8 cellular contexts compared by ENCODE assay signal in genomic region chr4:73257242-73257994, GRCh38. TPM values are rescaled to one million over a fixed set of nuclear protein-coding genes. Genes with fewer than 3 reads are reported as not detected.
DNase-seq lines count a peak whose midpoint lies in the region; ATAC-seq and TF ChIP-seq lines count a peak whose summit lies in the region.

No MANE protein-coding gene starts in this region.

- TF ChIP-seq CTCF in CD14-positive monocyte (IDR thresholded peaks at IDR 0.05) (peak; percentile 88), suprapubic skin (IDR thresholded peaks at IDR 0.05) (peak; percentile 54 to 56)

- DNase-seq in CD14-positive monocyte (ENCODE audit: low spot score) (peak; percentile 63), LoVo (ENCODE audit: low spot score) (peak; percentile 60), SHP77 (lab: John Stamatoyannopoulos, UW) (peak; percentile 59 to 65), germinal center (ENCODE audit: low spot score) (peak; percentile 47), non-pigmented ciliary epithelial cell (ENCODE audit: low read depth) (peak; percentile 50), suprapubic skin (ENCODE audit: low spot score in 2 of 2) (peak; percentile 81 to 83)
- DNase-seq in activated naive CD4-positive, alpha-beta T cell treated with anti-CD3 and anti-CD28 coated beads for 36 hours: peak; percentile 83

- CTCF ChIA-PET in activated naive CD4-positive, alpha-beta T cell treated with anti-CD3 and anti-CD28 coated beads for 36 hours (lab: Charles Lee): interaction anchor here (0.6 to 2.4 kb wide), 24 partner anchors 8 to 480 kb away, joined by 3 to 13 read pairs (median 4); partner anchors contain the start of gene COX18

- H3K4me3 ChIP-seq in suprapubic skin: peak overlapping the region; percentile 80

- peak; percentile 36 for ATAC-seq in GM21447 (IDR thresholded peaks at IDR 0.05; ENCODE audit: unreplicated experiment)

- no peaks in the 10 kb centered on the region for H3K36me3 ChIP-seq in suprapubic skin

- no peaks in the 10 kb centered on the region for H3K9me3 ChIP-seq in suprapubic skin

- H3K27me3 ChIP-seq in suprapubic skin: no peaks in the 10 kb centered on the region

- TF ChIP-seq EP300 in suprapubic skin (IDR thresholded peaks at IDR 0.05): no peak

- peaks cover 17 to 19% of the 10 kb centered on the region in 2 donors for H3K36me3 Mint-ChIP-seq in CD14-positive monocyte
- H3K36me3 Mint-ChIP-seq in activated naive CD4-positive, alpha-beta T cell treated with anti-CD3 and anti-CD28 coated beads for 36 hours (ENCODE audit: low read depth): peaks cover 28% of the 10 kb centered on the region

- peak overlapping the region; percentile 98 to 99 (median 99) for H3K27ac Mint-ChIP-seq in CD14-positive monocyte
- peak overlapping the region; percentile 100 for H3K27ac Mint-ChIP-seq in activated naive CD4-positive, alpha-beta T cell treated with anti-CD3 and anti-CD28 coated beads for 36 hours

- no peaks in the 10 kb centered on the region for H3K9me3 Mint-ChIP-seq in CD14-positive monocyte
- H3K9me3 Mint-ChIP-seq in activated naive CD4-positive, alpha-beta T cell treated with anti-CD3 and anti-CD28 coated beads for 36 hours: no peaks in the 10 kb centered on the region

- no peaks in the 10 kb centered on the region for H3K27me3 Mint-ChIP-seq in CD14-positive monocyte (ENCODE audit: low read depth in 3 of 3)
- H3K27me3 Mint-ChIP-seq in activated naive CD4-positive, alpha-beta T cell treated with anti-CD3 and anti-CD28 coated beads for 36 hours (ENCODE audit: low read depth): no peaks in the 10 kb centered on the region

- peak overlapping the region; percentile 95 for H3K27ac ChIP-seq in suprapubic skin

- TF ChIP-seq POLR2A in suprapubic skin (IDR thresholded peaks at IDR 0.05): no peak

- H3K4me3 Mint-ChIP-seq in CD14-positive monocyte: peak overlapping the region; percentile 98 to 99
- H3K4me3 Mint-ChIP-seq in activated naive CD4-positive, alpha-beta T cell treated with anti-CD3 and anti-CD28 coated beads for 36 hours: peak overlapping the region; percentile 98

- H3K4me1 Mint-ChIP-seq in CD14-positive monocyte: peaks cover 46% of the 10 kb centered on the region
- peaks cover 59% of the 10 kb centered on the region for H3K4me1 Mint-ChIP-seq in activated naive CD4-positive, alpha-beta T cell treated with anti-CD3 and anti-CD28 coated beads for 36 hours (ENCODE audit: low read depth)

- H3K4me1 ChIP-seq in suprapubic skin: peaks cover 68% of the 10 kb centered on the region

- intact Hi-C loops in CD14-positive monocyte (cut with micrococcal nuclease): loop anchor here in 1 of 2 donors (5.0 kb wide), 1 partner anchor 35 kb away; no protein-coding TSS in a partner anchor
- intact Hi-C loops in activated naive CD4-positive, alpha-beta T cell treated with anti-CD3 and anti-CD28 coated beads for 36 hours (cut with micrococcal nuclease): loop anchor here (1.0 to 5.0 kb wide), 9 partner anchors 17 to 555 kb away; no protein-coding TSS in a partner anchor

- WGBS in suprapubic skin: 2% methylated on average over 16 of the region's 16 CpGs

RNA-seq across cellular contexts. Expression of gene ANKRD17, which starts 1.2 kb away (rescaled TPM):
- 1 to 10 TPM; 5.3 to 9.0 TPM for polyA plus RNA-seq in CD14-positive monocyte
- 10 to 100 TPM; 42.3 to 44.2 TPM for total RNA-seq in activated naive CD4-positive, alpha-beta T cell treated with anti-CD3 and anti-CD28 coated beads for 36 hours
- total RNA-seq in suprapubic skin: 10 to 100 TPM; 68.2 to 80.2 (median 71.1) TPM

Comparison
In these comparisons a context has a peak if more than half of its experiments do, and no peak if none do; other contexts are left out.
1. Peak in every context shown above with its lines: DNase-seq, ATAC-seq, H3K4me3 ChIP-seq and H3K27ac ChIP-seq.